Comparison of ENCODE assay signal across 9 cellular contexts in genomic region chr12:47799357-47799955, GRCh38. TPM values are rescaled to one million over a fixed set of nuclear protein-coding genes. Genes with fewer than 3 reads are reported as not detected.
DNase-seq lines count a peak whose midpoint lies in the region; ATAC-seq and TF ChIP-seq lines count a peak whose summit lies in the region.
"Had no signal": no experiment of that assay in that cellular context is flagged by ENCODE, and none has a peak within 500 bp of the region (broad histone marks: within the 10 kb centered on the region; RNA-seq: fewer than 3 reads in every experiment).

No MANE protein-coding gene starts in this region.

- peaks cover 51 to 67% (median 62%) of the 10 kb centered on the region in 9 donors for H3K4me1 ChIP-seq in heart right ventricle

- CTCF ChIA-PET in CD4-positive, alpha-beta T cell (lab: Charles Lee), result interaction anchor here (7.3 kb wide), 1 partner anchor 39 kb away, joined by 65 read pairs; no protein-coding TSS in a partner anchor

- H3K36me3 Mint-ChIP-seq in CD4-positive, alpha-beta T cell (ENCODE audit: low read depth), result peaks cover 67% of the 10 kb centered on the region
- peaks cover 98% of the 10 kb centered on the region for H3K36me3 Mint-ChIP-seq in activated T-helper 17 cell treated with anti-CD3 and anti-CD28 coated beads, Interleukin-2, amount 50 U/mL, for 72 hours (ENCODE audit: low read depth)

- no peak overlapping the region for H3K4me3 Mint-ChIP-seq in CD4-positive, alpha-beta T cell
- H3K4me3 Mint-ChIP-seq in activated T-helper 17 cell treated with anti-CD3 and anti-CD28 coated beads, Interleukin-2, amount 50 U/mL, for 72 hours, result no peak overlapping the region

- H3K9me3 ChIP-seq in CD4-positive, alpha-beta T cell (ENCODE audit: control insufficient read depth, low read length), result no peaks in the 10 kb centered on the region
- no peaks in the 10 kb centered on the region for H3K9me3 ChIP-seq in heart right ventricle

- peak overlapping the region; percentile 24 for H3K27ac ChIP-seq in CD4-positive, alpha-beta T cell (ENCODE audit: low read depth, low read length)
- peak overlapping the region; percentile 33 to 99 (median 72) for H3K27ac ChIP-seq in heart right ventricle

- no peaks in the 10 kb centered on the region for H3K27me3 Mint-ChIP-seq in CD4-positive, alpha-beta T cell
- H3K27me3 Mint-ChIP-seq in activated T-helper 17 cell treated with anti-CD3 and anti-CD28 coated beads, Interleukin-2, amount 50 U/mL, for 72 hours, result no peaks in the 10 kb centered on the region

- peak overlapping the region; percentile 85 for H3K27ac Mint-ChIP-seq in CD4-positive, alpha-beta T cell
- peak overlapping the region; percentile 52 for H3K27ac Mint-ChIP-seq in activated T-helper 17 cell treated with anti-CD3 and anti-CD28 coated beads, Interleukin-2, amount 50 U/mL, for 72 hours

- DNase-seq in CD4-positive, alpha-beta T cell, result no peak
- peak; percentile 70 to 74 for DNase-seq in heart right ventricle
- DNase-seq in retina, result peak; percentile 32
- no peak for DNase-seq in GM03348 (ENCODE audit: low spot score)
- no peak for DNase-seq in RPMI8226
- DNase-seq in HUDEP-2 (lab: John Stamatoyannopoulos, UW; ENCODE audit: unreplicated experiment in 76 of 76), result no peak
- DNase-seq in NAMALWA (ENCODE audit: low spot score), result no peak
- DNase-seq: NCI-H226 had no signal

- 15 to 29% methylated on average over 7 of the region's 7 CpGs for WGBS in heart right ventricle, 2 donors

- no peaks in the 10 kb centered on the region for H3K9me3 Mint-ChIP-seq in CD4-positive, alpha-beta T cell
- H3K9me3 Mint-ChIP-seq in activated T-helper 17 cell treated with anti-CD3 and anti-CD28 coated beads, Interleukin-2, amount 50 U/mL, for 72 hours, result no peaks in the 10 kb centered on the region

- TF ChIP-seq CTCF in CD4-positive, alpha-beta T cell (IDR thresholded peaks at IDR 0.05), result no peak
- no peak for TF ChIP-seq CTCF in heart right ventricle (IDR thresholded peaks at IDR 0.05)

- H3K36me3 ChIP-seq in heart right ventricle, result peaks cover 0 to 67% (median 34%) of the 10 kb centered on the region in 9 donors

- peaks cover 54% of the 10 kb centered on the region for H3K4me1 Mint-ChIP-seq in CD4-positive, alpha-beta T cell (ENCODE audit: low read depth)
- peaks cover 18% of the 10 kb centered on the region for H3K4me1 Mint-ChIP-seq in activated T-helper 17 cell treated with anti-CD3 and anti-CD28 coated beads, Interleukin-2, amount 50 U/mL, for 72 hours

- no peak overlapping the region for H3K4me3 ChIP-seq in heart right ventricle

- no peak for ATAC-seq in CD4-positive, alpha-beta T cell (ENCODE audit: poor library complexity)
- ATAC-seq in activated T-helper 17 cell treated with anti-CD3 and anti-CD28 coated beads, Interleukin-2, amount 50 U/mL, for 72 hours (replicated peaks), result no peak
- ATAC-seq in heart right ventricle, result peak; percentile 56 to 85 (median 66)

- H3K27me3 ChIP-seq in CD4-positive, alpha-beta T cell (ENCODE audit: control insufficient read depth, insufficient read depth, low read length), result no peaks in the 10 kb centered on the region
- no peaks in the 10 kb centered on the region for H3K27me3 ChIP-seq in heart right ventricle

- intact Hi-C loops in CD4-positive, alpha-beta T cell (cut with DNase I, micrococcal nuclease), result no loop called here
- intact Hi-C loops in heart right ventricle (cut with DNase I), result loop anchor here in 6 of 10 donors (2.0 to 5.0 kb wide), 2 partner anchors 37 to 38 kb away; no protein-coding TSS in a partner anchor

- POLR2A ChIA-PET in CD4-positive, alpha-beta T cell (lab: Charles Lee), result interaction anchor here (1.5 kb wide), 1 partner anchor 11 kb away, joined by 3 read pairs; no protein-coding TSS in a partner anchor

RNA-seq across cellular contexts. Expression of gene HDAC7, which starts 20.2 kb away (rescaled TPM):
- total RNA-seq in CD4-positive, alpha-beta T cell, result 100 to 1,000 TPM; 116 to 122 TPM
- 100 to 1,000 TPM; 163 to 471 TPM for total RNA-seq in activated T-helper 17 cell treated with anti-CD3 and anti-CD28 coated beads, Interleukin-2, amount 50 U/mL, for 72 hours
- total RNA-seq in heart right ventricle, result 10 to 100 TPM; 26.9 to 50.7 (median 38.5) TPM
- 10 to 100 TPM; 40.4 to 75.6 TPM for polyA plus RNA-seq in heart right ventricle

RNA-seq across cellular contexts. Expression of gene SLC48A1, which starts 26.4 kb away (rescaled TPM):
- 1 to 10 TPM; 4.5 to 5.8 TPM for total RNA-seq in CD4-positive, alpha-beta T cell
- 1 to 10 TPM; 6.7 to 8.2 TPM for total RNA-seq in activated T-helper 17 cell treated with anti-CD3 and anti-CD28 coated beads, Interleukin-2, amount 50 U/mL, for 72 hours
- total RNA-seq in heart right ventricle, result 10 to 100 TPM; 18.6 to 31.9 (median 22.1) TPM
- polyA plus RNA-seq in heart right ventricle, result 10 to 100 TPM; 12.6 to 26.2 TPM

RNA-seq across cellular contexts. Expression of gene RAPGEF3, which starts 40.8 kb away (rescaled TPM):
- under 1 TPM; 0.17 to 0.33 TPM for total RNA-seq in CD4-positive, alpha-beta T cell
- 1 to 10 TPM; 1.4 to 8.4 TPM for total RNA-seq in activated T-helper 17 cell treated with anti-CD3 and anti-CD28 coated beads, Interleukin-2, amount 50 U/mL, for 72 hours
- 10 to 100 TPM in 9 of 10 donors, 1 to 10 TPM in 1; 9.5 to 54.9 (median 19.8) TPM for total RNA-seq in heart right ventricle
- polyA plus RNA-seq in heart right ventricle, result 100 to 1,000 TPM in 1 of 2 donors, 10 to 100 TPM in 1; 22.4 to 173 TPM

Comparison
In these comparisons a context has a peak if more than half of its experiments do, and no peak if none do; other contexts are left out.
1. ATAC-seq: peak in heart right ventricle (8 of 8); none in CD4-positive, alpha-beta T cell (single experiment) and activated T-helper 17 cell treated with anti-CD3 and anti-CD28 coated beads, Interleukin-2, amount 50 U/mL, for 72 hours (single experiment).
2. DNase-seq: peak in heart right ventricle (2 of 2) and retina (single experiment); none in CD4-positive, alpha-beta T cell (0 of 10), GM03348 (single experiment), RPMI8226 (single experiment), HUDEP-2 (0 of 76) and NAMALWA (single experiment).
3. intact Hi-C loops: an anchor here in heart right ventricle (2.0 to 5.0 kb wide); none called in CD4-positive, alpha-beta T cell.